ENCODE assay signal across 8 cellular contexts in the genomic region with DNA sequence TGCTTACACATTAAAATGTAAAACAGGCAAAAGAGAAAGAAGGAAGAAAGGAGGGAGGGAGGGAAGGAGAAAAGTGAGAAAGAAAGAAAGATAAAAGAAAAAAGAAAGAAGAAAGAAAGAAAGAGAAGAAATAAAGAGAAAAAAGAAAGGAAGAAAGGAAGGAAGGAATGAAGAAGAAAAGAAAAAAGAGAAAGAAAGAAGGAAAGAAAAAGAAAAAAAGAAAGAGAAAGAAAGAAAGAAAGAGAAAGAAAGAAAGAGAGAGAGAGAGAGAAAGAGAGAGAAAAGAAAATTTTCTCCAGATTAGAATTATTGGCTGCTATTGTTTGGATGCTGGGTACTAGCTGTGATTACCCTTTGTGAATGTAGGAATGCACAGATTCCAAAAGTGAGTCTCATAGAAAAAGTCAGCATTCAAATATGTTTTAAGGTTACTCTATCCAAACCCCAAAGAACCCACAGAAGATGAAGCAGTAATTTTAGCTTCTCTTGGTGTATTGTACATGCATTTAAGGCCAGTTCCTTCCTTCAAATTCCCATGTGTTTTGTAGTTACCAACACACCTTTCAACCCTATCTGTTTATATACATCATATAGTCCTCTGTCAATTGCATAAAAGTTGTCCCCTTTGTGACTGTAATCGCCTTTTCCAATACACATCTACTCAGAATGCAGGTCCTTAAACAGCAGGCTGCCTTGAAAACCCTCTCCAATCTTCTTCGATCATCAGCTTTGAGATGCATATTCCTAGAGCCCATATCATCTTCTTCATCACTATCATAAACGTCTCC. TPM values are rescaled to one million over a fixed set of nuclear protein-coding genes. Genes with fewer than 3 reads are reported as not detected.
A peak's percentile ranks its signal among the peaks of the same experiment; 100 is the strongest.
DNase-seq lines count a peak whose midpoint lies in the region; ATAC-seq and TF ChIP-seq lines count a peak whose summit lies in the region.

No MANE protein-coding gene starts in this region.

- DNase-seq in AG09309 (ENCODE audit: low read depth) (no peak), SK-N-SH (no peak), fibroblast of peridontal ligament (ENCODE audit: extremely low read depth) (peak; percentile 67), psoas muscle (no peak), NCI-H187 treated with DMSO at 0.1 percent for 48 hours (lab: John Stamatoyannopoulos, UW) (no peak)

- no peaks in the 10 kb centered on the region; the same call in 1 of the 2 replicates for H3K79me2 ChIP-seq in SK-N-SH (ENCODE audit: insufficient read depth)

- no peaks in the 10 kb centered on the region for H3K9me2 ChIP-seq in SK-N-SH

- H3K9ac ChIP-seq in SK-N-SH, result peak overlapping the region; percentile 68

- H2AFZ ChIP-seq in SK-N-SH (ENCODE audit: low read depth), result peak overlapping the region; percentile 98

- H3K27ac ChIP-seq in SK-N-SH (ENCODE audit: low read depth in 2 of 2, low read length in 1 of 2) (peak overlapping the region; percentile 71 to 79), psoas muscle (peak overlapping the region; percentile 80)

- no peak for TF ChIP-seq EP300 in SK-N-SH (IDR thresholded peaks at IDR 0.05; ENCODE audit: borderline replicate concordance in 1 of 2, low read depth in 1 of 2, low read length in 1 of 2)

- peaks cover 2 to 4% of the 10 kb centered on the region in 2 experiments; a peak in 2 of 4 replicates for H3K4me1 ChIP-seq in SK-N-SH (ENCODE audit: control insufficient read depth in 1 of 2, insufficient read depth in 2 of 2, low read depth in 1 of 2, low read length in 1 of 2)
- H3K4me1 ChIP-seq in psoas muscle, result peaks cover 12% of the 10 kb centered on the region

- H3K36me3 ChIP-seq in SK-N-SH (replicated peaks in 1 of 2; ENCODE audit: control insufficient read depth in 1 of 2, insufficient read depth in 2 of 2, low read length in 1 of 2), result peaks cover 0 to 4% of the 10 kb centered on the region in 2 experiments
- H3K36me3 ChIP-seq in psoas muscle (ENCODE audit: insufficient read depth in 1 of 2, low read depth in 1 of 2), result no peaks in the 10 kb centered on the region

- peak; percentile 4 for ATAC-seq in GM19395 (IDR thresholded peaks at IDR 0.05; ENCODE audit: unreplicated experiment)
- ATAC-seq in psoas muscle, result no peak
- ATAC-seq in GM18519 (IDR thresholded peaks at IDR 0.05; ENCODE audit: low FRiP score, unreplicated experiment), result no peak
- ATAC-seq in GM21717 (IDR thresholded peaks at IDR 0.05; ENCODE audit: unreplicated experiment), result no peak

- POLR2A ChIA-PET in SK-N-SH (lab: Yijun Ruan, JAX), result interaction anchor here (1.3 kb wide), 1 partner anchor 16 kb away, joined by 7 read pairs; no protein-coding TSS in a partner anchor

- TF ChIP-seq RAD21 in SK-N-SH (IDR thresholded peaks at IDR 0.05; ENCODE audit: low read length), result no peak

- H3K9me3 ChIP-seq in SK-N-SH (no peaks in the 10 kb centered on the region), psoas muscle (no peaks in the 10 kb centered on the region)

- no peaks in the 10 kb centered on the region for H3K27me3 ChIP-seq in SK-N-SH (ENCODE audit: insufficient read depth)
- no peaks in the 10 kb centered on the region for H3K27me3 ChIP-seq in psoas muscle (ENCODE audit: insufficient read depth in 3 of 3, low read length in 2 of 3)

- peak overlapping the region; percentile 71 for H3K4me2 ChIP-seq in SK-N-SH

- TF ChIP-seq CTCF in AG09309 (IDR thresholded peaks at IDR 0.05; ENCODE audit: control insufficient read depth, insufficient read depth, low read depth, low read length, missing control alignments) (no peak), SK-N-SH (IDR thresholded peaks at IDR 0.05) (no peak), psoas muscle (IDR thresholded peaks at IDR 0.05) (no peak)

- peak overlapping the region; percentile 89 for H3K4me3 ChIP-seq in AG09309 (ENCODE audit: control insufficient read depth, low read depth, low read length)
- H3K4me3 ChIP-seq in SK-N-SH (ENCODE audit: low read depth in 2 of 2, low read length in 1 of 2), result peak overlapping the region; percentile 82 to 95
- peak overlapping the region; percentile 91 for H3K4me3 ChIP-seq in psoas muscle

- CTCF ChIA-PET in SK-N-SH (lab: Yijun Ruan, JAX), result interaction anchor here (0.9 to 2.8 kb wide), 4 partner anchors 16 to 84 kb away, joined by 3 to 20 read pairs (median 6); partner anchors contain the start of gene DTX4

- WGBS in SK-N-SH (ENCODE audit: low lambda C conversion rate), result 9% methylated on average over 3 of the region's 3 CpGs
- 0 to 2% (median 2%) methylated on average over 3 of the region's 3 CpGs for WGBS in psoas muscle, 3 donors

- intact Hi-C loops in psoas muscle (cut with DNase I), result no loop called here

- H4K20me1 ChIP-seq in SK-N-SH (ENCODE audit: insufficient read depth), result no peaks in the 10 kb centered on the region

- H3F3A ChIP-seq in SK-N-SH (replicated peaks; ENCODE audit: insufficient read depth), result peaks cover 20% of the 10 kb centered on the region

TF ChIP-seq in SK-N-SH, 30 proteins besides CTCF, POLR2A, EP300 and RAD21 (continues in another document):
- no peak for TF ChIP-seq RCOR1 (IDR thresholded peaks at IDR 0.05; ENCODE audit: low read length)
- TF ChIP-seq USF1 (IDR thresholded peaks at IDR 0.05; ENCODE audit: borderline replicate concordance, low read depth), result no peak
- TF ChIP-seq POLR2AphosphoS5 (IDR thresholded peaks at IDR 0.05; ENCODE audit: low read depth, low read length), result no peak
- TF ChIP-seq YY1 (IDR thresholded peaks at IDR 0.05; ENCODE audit: low read depth), result no peak
- no peak for TF ChIP-seq ELF1 (IDR thresholded peaks at IDR 0.05)
- TF ChIP-seq PBX3 (IDR thresholded peaks at IDR 0.05), result no peak
- no peak for TF ChIP-seq JUND (IDR thresholded peaks at IDR 0.05)
- no peak for TF ChIP-seq USF2 (IDR thresholded peaks at IDR 0.05; ENCODE audit: borderline replicate concordance, low read depth, low read length)
- no peak for TF ChIP-seq SIN3A (IDR thresholded peaks at IDR 0.05; ENCODE audit: borderline replicate concordance, low read depth, low read length)
- no peak for TF ChIP-seq GATA2 (CRISPR knock-in tag; IDR thresholded peaks at IDR 0.05)
- TF ChIP-seq, protein P1, sequence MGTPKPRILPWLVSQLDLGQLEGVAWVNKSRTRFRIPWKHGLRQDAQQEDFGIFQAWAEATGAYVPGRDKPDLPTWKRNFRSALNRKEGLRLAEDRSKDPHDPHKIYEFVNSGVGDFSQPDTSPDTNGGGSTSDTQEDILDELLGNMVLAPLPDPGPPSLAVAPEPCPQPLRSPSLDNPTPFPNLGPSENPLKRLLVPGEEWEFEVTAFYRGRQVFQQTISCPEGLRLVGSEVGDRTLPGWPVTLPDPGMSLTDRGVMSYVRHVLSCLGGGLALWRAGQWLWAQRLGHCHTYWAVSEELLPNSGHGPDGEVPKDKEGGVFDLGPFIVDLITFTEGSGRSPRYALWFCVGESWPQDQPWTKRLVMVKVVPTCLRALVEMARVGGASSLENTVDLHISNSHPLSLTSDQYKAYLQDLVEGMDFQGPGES (IDR thresholded peaks at IDR 0.05; ENCODE audit: low read depth, low read length), result no peak
- no peak for TF ChIP-seq TEAD4 (IDR thresholded peaks at IDR 0.05; ENCODE audit: borderline replicate concordance, insufficient read depth)
- TF ChIP-seq FOXM1 (IDR thresholded peaks at IDR 0.05; ENCODE audit: low read depth), result no peak
- TF ChIP-seq NRF1 (IDR thresholded peaks at IDR 0.05; ENCODE audit: low read depth, low read length), result no peak
- TF ChIP-seq FOXJ3 (CRISPR knock-in tag; IDR thresholded peaks at IDR 0.05), result no peak
- no peak for TF ChIP-seq TCF12 (IDR thresholded peaks at IDR 0.05)
- TF ChIP-seq MXI1 (IDR thresholded peaks at IDR 0.05; ENCODE audit: low read depth, low read length), result no peak

RNA-seq across cellular contexts. Expression of gene FAM111A, which starts 0.8 kb away (rescaled TPM):
- polyA plus RNA-seq in SK-N-SH (2012; rRNA removed), result 5.9 and 8.7 TPM in 2 replicates
- 5.3 and 5.4 TPM in 2 replicates for polyA plus RNA-seq in SK-N-SH (2012; cell fraction: cytosol; rRNA removed)
- 20.5 and 35.0 TPM in 2 replicates for polyA plus RNA-seq in SK-N-SH (2012; cell fraction: nucleus; rRNA removed)
- total RNA-seq in psoas muscle, result 1 to 10 TPM; 2.6 to 3.4 (median 3.1) TPM
- 1 to 10 TPM in 2 of 3 donors, under 1 TPM in 1; 0.91 to 5.2 (median 1.7) TPM for polyA plus RNA-seq in psoas muscle

RNA-seq across cellular contexts. Expression of gene DTX4, which starts 30.1 kb away (rescaled TPM):
- polyA plus RNA-seq in SK-N-SH (2012; rRNA removed) (0.02 and 0.05 TPM in 2 replicates), psoas muscle (under 1 TPM; 0.46 to 0.65 (median 0.60) TPM)
- polyA plus RNA-seq in SK-N-SH (2012; cell fraction: cytosol; rRNA removed), result 0.04 and 0.08 TPM in 2 replicates
- polyA plus RNA-seq in SK-N-SH (2012; cell fraction: nucleus; rRNA removed), result 0.11 and 0.27 TPM in 2 replicates
- 1 to 10 TPM; 1.2 to 2.7 (median 2.3) TPM for total RNA-seq in psoas muscle

RNA-seq across cellular contexts. Expression of gene FAM111B, which starts 34.8 kb away (rescaled TPM):
- polyA plus RNA-seq in SK-N-SH (2012; rRNA removed), result 0.94 and 1.0 TPM in 2 replicates
- 1.2 and 1.4 TPM in 2 replicates for polyA plus RNA-seq in SK-N-SH (2012; cell fraction: cytosol; rRNA removed)
- polyA plus RNA-seq in SK-N-SH (2012; cell fraction: nucleus; rRNA removed), result 0.36 and 0.49 TPM in 2 replicates
- under 1 TPM in 2 of 4 donors, not detected in 2; 0.06 to 0.09 TPM for total RNA-seq in psoas muscle
- under 1 TPM; 0.01 to 0.05 (median 0.04) TPM for polyA plus RNA-seq in psoas muscle

RNA-seq across cellular contexts. Expression of gene GLYATL1B, which starts 55.8 kb away (rescaled TPM):
- polyA plus RNA-seq in SK-N-SH (2012; rRNA removed), result not detected in 2 replicates
- not detected in 2 replicates for polyA plus RNA-seq in SK-N-SH (2012; cell fraction: cytosol; rRNA removed)
- polyA plus RNA-seq in SK-N-SH (2012; cell fraction: nucleus; rRNA removed), result not detected in 2 replicates
- total RNA-seq in psoas muscle, result not detected
- not detected for polyA plus RNA-seq in psoas muscle
